ENCODE assay signal across 1 cellular context in genomic region chr13:18954254-18954653, GRCh38.
TF ChIP-seq lines count a peak whose summit lies in the region.

No MANE protein-coding gene starts in this region.

TF ChIP-seq in IMR-90, 13 proteins besides CTCF, POLR2A, EP300 and RAD21:
- TF ChIP-seq, protein P1, sequence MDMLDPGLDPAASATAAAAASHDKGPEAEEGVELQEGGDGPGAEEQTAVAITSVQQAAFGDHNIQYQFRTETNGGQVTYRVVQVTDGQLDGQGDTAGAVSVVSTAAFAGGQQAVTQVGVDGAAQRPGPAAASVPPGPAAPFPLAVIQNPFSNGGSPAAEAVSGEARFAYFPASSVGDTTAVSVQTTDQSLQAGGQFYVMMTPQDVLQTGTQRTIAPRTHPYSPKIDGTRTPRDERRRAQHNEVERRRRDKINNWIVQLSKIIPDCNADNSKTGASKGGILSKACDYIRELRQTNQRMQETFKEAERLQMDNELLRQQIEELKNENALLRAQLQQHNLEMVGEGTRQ (IDR thresholded peaks at IDR 0.05; ENCODE audit: low read depth, low read length): no peak
- TF ChIP-seq NFE2L2 (IDR thresholded peaks at IDR 0.05; ENCODE audit: low read depth, low read length) (no peak), RCOR1 (IDR thresholded peaks at IDR 0.05; ENCODE audit: insufficient replicate concordance, low read length) (no peak), ELK1 (IDR thresholded peaks at IDR 0.05; ENCODE audit: borderline replicate concordance, low read depth, low read length) (no peak), MAFK (IDR thresholded peaks at IDR 0.05; ENCODE audit: low read depth, low read length) (no peak), RFX5 (IDR thresholded peaks at IDR 0.05; ENCODE audit: low read depth, low read length) (no peak), MXI1 (IDR thresholded peaks at IDR 0.05; ENCODE audit: borderline replicate concordance, low read depth, low read length) (no peak), CHD1 (IDR thresholded peaks at IDR 0.05; ENCODE audit: low read depth, low read length) (no peak), CEBPB (IDR thresholded peaks at IDR 0.05; ENCODE audit: low read depth, low read length) (no peak), SMC3 (IDR thresholded peaks at IDR 0.05; ENCODE audit: low read depth, low read length) (no peak), MAZ (IDR thresholded peaks at IDR 0.05; ENCODE audit: borderline replicate concordance, low read depth, low read length) (no peak), FOS (IDR thresholded peaks at IDR 0.05; ENCODE audit: low read depth, low read length) (no peak), BHLHE40 (IDR thresholded peaks at IDR 0.05; ENCODE audit: low read depth, low read length) (no peak)
TF ChIP-seq in IMR-90: peak in this region for 0.
